13 cellular contexts compared by ENCODE assay signal in the genomic region with DNA sequence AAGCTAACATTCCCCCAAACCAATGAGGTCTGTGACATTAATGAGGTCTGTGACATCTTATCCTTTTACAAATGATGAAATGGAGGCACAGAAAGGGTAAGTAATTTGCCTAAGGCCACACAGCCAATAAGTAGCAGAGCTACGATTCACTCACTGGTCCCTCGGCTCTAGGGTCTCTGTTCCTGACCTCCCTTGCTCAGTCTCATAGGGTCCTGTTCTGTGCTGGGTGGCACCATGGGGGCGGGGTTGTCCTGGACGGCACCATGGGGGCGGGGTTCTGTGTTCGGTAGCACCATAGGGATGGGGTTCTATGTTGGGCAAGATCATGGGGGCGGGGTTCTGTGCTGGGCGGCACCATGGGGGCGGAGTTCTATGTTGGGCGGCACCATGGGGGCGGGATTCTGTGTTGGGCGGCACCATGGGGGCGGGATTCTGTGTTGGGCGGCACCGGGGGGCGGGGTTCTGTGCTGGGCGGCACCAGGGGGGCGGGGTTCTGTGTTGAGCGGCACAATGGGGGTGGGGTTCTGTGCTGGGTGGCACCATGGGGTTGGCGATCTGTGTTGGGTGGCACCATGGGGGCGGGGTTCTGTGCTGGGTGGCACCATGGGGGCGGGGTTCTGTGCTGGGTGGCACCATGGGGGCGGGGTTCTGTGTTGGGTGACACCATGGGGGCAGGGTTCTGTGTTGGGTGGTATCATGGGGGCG. TPM values are rescaled to one million over a fixed set of nuclear protein-coding genes. Genes with fewer than 3 reads are reported as not detected.
DNase-seq lines count a peak whose midpoint lies in the region; ATAC-seq and TF ChIP-seq lines count a peak whose summit lies in the region.
"Had no signal": no experiment of that assay in that cellular context is flagged by ENCODE, and none has a peak within 500 bp of the region (broad histone marks: within the 10 kb centered on the region; RNA-seq: fewer than 3 reads in every experiment).

No MANE protein-coding gene starts in this region.

- no peak for TF ChIP-seq POLR2A in lower leg skin (IDR thresholded peaks at IDR 0.05)

- WGBS in mesenchymal stem cell = 97% methylated on average over 24 of the region's 24 CpGs
- WGBS in lower leg skin, 2 donors = 75 to 89% methylated on average over 6 to 23 of the region's 24 CpGs

- peaks cover 10% of the 10 kb centered on the region for H3K36me3 Mint-ChIP-seq in activated naive CD4-positive, alpha-beta T cell treated with anti-CD3 and anti-CD28 coated beads for 36 hours (ENCODE audit: low read depth)
- H3K36me3 Mint-ChIP-seq in stimulated activated effector memory CD8-positive, alpha-beta T cell treated with anti-CD3 and anti-CD28 coated beads, Interleukin-12 subunit alpha, Interleukin-12 subunit beta, amount 100 ng/mL, for 72 hours = peaks cover 28% of the 10 kb centered on the region

- no peak overlapping the region for H4K91ac ChIP-seq in mesenchymal stem cell (ENCODE audit: low read length)

- H3K4me2 ChIP-seq in mesenchymal stem cell (ENCODE audit: low read length, poor library complexity, severe bottlenecking) = no peak overlapping the region

- no peak overlapping the region for H2BK12ac ChIP-seq in mesenchymal stem cell (ENCODE audit: low read length in 2 of 2)

- H3K27me3 Mint-ChIP-seq in activated naive CD4-positive, alpha-beta T cell treated with anti-CD3 and anti-CD28 coated beads for 36 hours (ENCODE audit: low read depth) = no peaks in the 10 kb centered on the region
- H3K27me3 Mint-ChIP-seq: B cell; effector memory CD8-positive, alpha-beta T cell had no signal

- CTCF ChIA-PET in activated naive CD4-positive, alpha-beta T cell treated with anti-CD3 and anti-CD28 coated beads for 36 hours (lab: Charles Lee) = no interaction called here

- H3K4ac ChIP-seq in mesenchymal stem cell (ENCODE audit: low read depth in 1 of 2, low read length in 2 of 2) = no peak overlapping the region

- TF ChIP-seq CTCF in RWPE2 (IDR thresholded peaks at IDR 0.05; ENCODE audit: poor library complexity, severe bottlenecking) (no peak), lower leg skin (IDR thresholded peaks at IDR 0.05) (no peak)

- H2BK120ac ChIP-seq in mesenchymal stem cell (ENCODE audit: low read depth, low read length) = no peak overlapping the region

- peak overlapping the region; percentile 99 for H3K27ac ChIP-seq in RWPE2 (ENCODE audit: poor library complexity, severe bottlenecking)
- no peak overlapping the region for H3K27ac ChIP-seq in mesenchymal stem cell (ENCODE audit: low read length, poor library complexity, severe bottlenecking)

- H3K9ac ChIP-seq in mesenchymal stem cell (ENCODE audit: low read length) = no peak overlapping the region

- H3K27me3 ChIP-seq in RWPE2 (ENCODE audit: insufficient read depth, poor library complexity, severe bottlenecking) = no peaks in the 10 kb centered on the region
- no peaks in the 10 kb centered on the region for H3K27me3 ChIP-seq in mesenchymal stem cell (ENCODE audit: control insufficient read depth in 1 of 2, insufficient read depth in 1 of 2, low read length in 2 of 2)

- no peak overlapping the region for H2AK5ac ChIP-seq in mesenchymal stem cell (ENCODE audit: low read length, severe bottlenecking)

- H3K4me1 ChIP-seq in RWPE2 (ENCODE audit: insufficient read depth, poor library complexity, severe bottlenecking) (peaks cover 27% of the 10 kb centered on the region), mesenchymal stem cell (ENCODE audit: control insufficient read depth, insufficient read depth, low read depth, low read length) (peaks cover 12% of the 10 kb centered on the region)

- no peak overlapping the region for H3K23ac ChIP-seq in mesenchymal stem cell (ENCODE audit: low read length in 2 of 2)

- H3K4me3 ChIP-seq in RWPE2 (ENCODE audit: severe bottlenecking) (no peak overlapping the region), mesenchymal stem cell (ENCODE audit: insufficient read depth in 1 of 2, low read depth in 1 of 2, low read length in 2 of 2) (no peak overlapping the region), lower leg skin (ENCODE audit: low read depth, poor library complexity, severe bottlenecking) (no peak overlapping the region)

- peak; percentile 17 for DNase-seq in activated naive CD4-positive, alpha-beta T cell treated with anti-CD3 and anti-CD28 coated beads for 36 hours
- DNase-seq in activated naive CD4-positive, alpha-beta T cell treated with Interleukin-2 at 50 U/mL for 16 hours = no peak
- DNase-seq in RWPE2 (ENCODE audit: low spot score) = no peak
- DNase-seq in central memory CD4-positive, alpha-beta T cell = peak; percentile 7
- DNase-seq in stimulated activated effector memory CD8-positive, alpha-beta T cell treated with anti-CD3 and anti-CD28 coated beads, Interleukin-12 subunit alpha, Interleukin-12 subunit beta, amount 100 ng/mL, for 72 hours (ENCODE audit: low spot score in 2 of 2) = peak in 1 of 2 donors; percentile 4
- no peak for DNase-seq in mesenchymal stem cell
- DNase-seq in left lobe of liver (ENCODE audit: low spot score) = no peak
- DNase-seq in lower leg skin (ENCODE audit: low spot score in 2 of 2) = no peak
- DNase-seq: effector memory CD8-positive, alpha-beta T cell; HCEC 1CT; hippocampal formation; PC-3 had no signal

- H3K9me3 Mint-ChIP-seq in activated naive CD4-positive, alpha-beta T cell treated with anti-CD3 and anti-CD28 coated beads for 36 hours = no peaks in the 10 kb centered on the region
- no peaks in the 10 kb centered on the region for H3K9me3 Mint-ChIP-seq in stimulated activated effector memory CD8-positive, alpha-beta T cell treated with anti-CD3 and anti-CD28 coated beads, Interleukin-12 subunit alpha, Interleukin-12 subunit beta, amount 100 ng/mL, for 72 hours
- H3K9me3 Mint-ChIP-seq: effector memory CD8-positive, alpha-beta T cell had no signal

- no peak overlapping the region for H4K8ac ChIP-seq in mesenchymal stem cell (ENCODE audit: low read length)

- no peak overlapping the region for H3K4me3 Mint-ChIP-seq in activated naive CD4-positive, alpha-beta T cell treated with anti-CD3 and anti-CD28 coated beads for 36 hours
- H3K4me3 Mint-ChIP-seq in stimulated activated effector memory CD8-positive, alpha-beta T cell treated with anti-CD3 and anti-CD28 coated beads, Interleukin-12 subunit alpha, Interleukin-12 subunit beta, amount 100 ng/mL, for 72 hours = no peak overlapping the region
- H3K4me3 Mint-ChIP-seq: B cell; effector memory CD8-positive, alpha-beta T cell had no signal

- H3K79me1 ChIP-seq in mesenchymal stem cell (replicated peaks; ENCODE audit: low read length, poor library complexity, severe bottlenecking) = peaks cover 25% of the 10 kb centered on the region

- H3K14ac ChIP-seq in mesenchymal stem cell (ENCODE audit: low read length in 2 of 2) = no peak overlapping the region

- H2BK15ac ChIP-seq in mesenchymal stem cell (ENCODE audit: low read depth, poor library complexity, severe bottlenecking) = no peak overlapping the region

- peaks cover 23% of the 10 kb centered on the region for H3K36me3 ChIP-seq in RWPE2 (ENCODE audit: low read depth)
- H3K36me3 ChIP-seq in mesenchymal stem cell (ENCODE audit: control insufficient read depth in 1 of 2, insufficient read depth in 2 of 2, low read depth in 1 of 2, low read length in 2 of 2) = peaks cover 10% of the 10 kb centered on the region in 2 experiments

- intact Hi-C loops in activated naive CD4-positive, alpha-beta T cell treated with anti-CD3 and anti-CD28 coated beads for 36 hours (cut with micrococcal nuclease) = no loop called here
- intact Hi-C loops in lower leg skin (cut with DNase I; ENCODE audit: low total_unique reads) = no loop called here

- H3K9me3 ChIP-seq in RWPE2 (ENCODE audit: severe bottlenecking) (no peaks in the 10 kb centered on the region), mesenchymal stem cell (ENCODE audit: control insufficient read depth, low read length) (no peaks in the 10 kb centered on the region)

- peaks cover 10% of the 10 kb centered on the region for H3K4me1 Mint-ChIP-seq in activated naive CD4-positive, alpha-beta T cell treated with anti-CD3 and anti-CD28 coated beads for 36 hours (ENCODE audit: low read depth)
- peaks cover 21% of the 10 kb centered on the region for H3K4me1 Mint-ChIP-seq in stimulated activated effector memory CD8-positive, alpha-beta T cell treated with anti-CD3 and anti-CD28 coated beads, Interleukin-12 subunit alpha, Interleukin-12 subunit beta, amount 100 ng/mL, for 72 hours

- no peak overlapping the region for H2AFZ ChIP-seq in mesenchymal stem cell (ENCODE audit: low read depth, low read length)

- H2BK5ac ChIP-seq in mesenchymal stem cell (ENCODE audit: low read depth, low read length, poor library complexity, severe bottlenecking) = no peak overlapping the region

- no peak overlapping the region for H3K27ac Mint-ChIP-seq in activated naive CD4-positive, alpha-beta T cell treated with anti-CD3 and anti-CD28 coated beads for 36 hours
- H3K27ac Mint-ChIP-seq in stimulated activated effector memory CD8-positive, alpha-beta T cell treated with anti-CD3 and anti-CD28 coated beads, Interleukin-12 subunit alpha, Interleukin-12 subunit beta, amount 100 ng/mL, for 72 hours = peak overlapping the region; percentile 48
- H3K27ac Mint-ChIP-seq: B cell had no signal

- ATAC-seq in RWPE2 (ENCODE audit: low read depth) (no peak), left lobe of liver (no peak)
- no peak for ATAC-seq in stimulated activated effector memory CD8-positive, alpha-beta T cell treated with anti-CD3 and anti-CD28 coated beads, Interleukin-12 subunit alpha, Interleukin-12 subunit beta, amount 100 ng/mL, for 72 hours
- ATAC-seq: effector memory CD8-positive, alpha-beta T cell; PC-3 had no signal

- no peak overlapping the region for H3K18ac ChIP-seq in mesenchymal stem cell (ENCODE audit: low read depth in 1 of 2, low read length in 2 of 2)

RNA-seq across cellular contexts. Expression of gene CLSTN1, which starts 55.6 kb away (rescaled TPM):
- 10 to 100 TPM; 24.0 to 24.9 TPM for total RNA-seq in activated naive CD4-positive, alpha-beta T cell treated with anti-CD3 and anti-CD28 coated beads for 36 hours
- polyA plus RNA-seq in mesenchymal stem cell (2013, experiment 1 of 2) = 81.8 TPM
- 79.6 TPM for polyA plus RNA-seq in mesenchymal stem cell (2013, experiment 2 of 2)
- total RNA-seq in left lobe of liver (8.1 TPM), lower leg skin (100 to 1,000 TPM; 116 to 174 (median 150) TPM)

Comparison
In these comparisons a context has a peak if more than half of its experiments do, and no peak if none do; other contexts are left out.
1. DNase-seq: peak in activated naive CD4-positive, alpha-beta T cell treated with anti-CD3 and anti-CD28 coated beads for 36 hours (single experiment) and central memory CD4-positive, alpha-beta T cell (single experiment); none in activated naive CD4-positive, alpha-beta T cell treated with Interleukin-2 at 50 U/mL for 16 hours (single experiment), RWPE2 (single experiment), mesenchymal stem cell (single experiment), left lobe of liver (single experiment) and lower leg skin (0 of 2).
2. RNA of gene CLSTN1, which starts 55.6 kb away (total RNA-seq): 116 to 174 TPM in lower leg skin; 24.0 to 24.9 TPM in activated naive CD4-positive, alpha-beta T cell treated with anti-CD3 and anti-CD28 coated beads for 36 hours and 8.1 TPM in left lobe of liver (single experiment); every median in the first group is over 4 times any median in the second.